In genomic region chr11:86588566-86589090, GRCh38 we compare ENCODE assay signal across 12 cellular contexts.
DNase-seq lines count a peak whose midpoint lies in the region; ATAC-seq and TF ChIP-seq lines count a peak whose summit lies in the region.
"Had no signal": no experiment of that assay in that cellular context is flagged by ENCODE, and none has a peak within 500 bp of the region (broad histone marks: within the 10 kb centered on the region; RNA-seq: fewer than 3 reads in every experiment).

No MANE protein-coding gene starts in this region.

- no peaks in the 10 kb centered on the region for H3K79me1 ChIP-seq in mesendoderm (ENCODE audit: low read length)

- in situ Hi-C loops in ACHN (cut with HindIII; ENCODE audit: low pct_ligation_motif_present, low pct_unique_long_range_greater_than_20kb, low sequenced_read_pairs), result loop anchor here (25.0 kb wide), 1 partner anchor 126 kb away; no protein-coding TSS in a partner anchor

- H2BK15ac ChIP-seq in mesendoderm (replicated peaks; ENCODE audit: low read depth), result no peak overlapping the region

- H3K9me3 ChIP-seq in MG63 (no peaks in the 10 kb centered on the region; the same call in 1 of the 2 replicates), SK-N-SH (no peaks in the 10 kb centered on the region)
- H3K9me3 ChIP-seq: gastroesophageal sphincter had no signal

- H2BK120ac ChIP-seq in mesendoderm (ENCODE audit: low read depth, low read length), result no peak overlapping the region

- H3K4me2 ChIP-seq in mesendoderm (ENCODE audit: low read length) (no peak overlapping the region), SK-N-SH (no peak overlapping the region)

- peak; percentile 32 for DNase-seq in ACHN
- peak; percentile 80 for DNase-seq in NCI-H1092 treated with DMSO at 0.1 percent for 48 hours (lab: John Stamatoyannopoulos, UW)
- peak; percentile 78 for DNase-seq in astrocyte of the hippocampus (ENCODE audit: low read depth, low spot score)
- peak; percentile 53 for DNase-seq in mesendoderm
- no peak for DNase-seq in left colon
- no peak for DNase-seq in MG63
- no peak for DNase-seq in SK-N-SH
- DNase-seq: activated B cell treated with CpG ODN at 0.5 μM for 24 hours, RPMI8226, small intestine had no signal

- no peak for ATAC-seq in left colon
- no peak for ATAC-seq in GM19328 (IDR thresholded peaks at IDR 0.05; ENCODE audit: unreplicated experiment)
- ATAC-seq: gastroesophageal sphincter had no signal

- WGBS in mesendoderm (ENCODE audit: extremely low coverage, insufficient coverage, low lambda C conversion rate), result no CpG with 5 or more reads among the region's 2 CpGs
- WGBS in SK-N-SH (ENCODE audit: low lambda C conversion rate), result 94% methylated on average over 2 of the region's 2 CpGs

- no peak overlapping the region for H2BK5ac ChIP-seq in mesendoderm (ENCODE audit: low read length)

- no peaks in the 10 kb centered on the region for H3K79me2 ChIP-seq in mesendoderm (ENCODE audit: control insufficient read depth, insufficient read depth, low read length)
- no peaks in the 10 kb centered on the region for H3K79me2 ChIP-seq in SK-N-SH (ENCODE audit: insufficient read depth)

- H3K9ac ChIP-seq in mesendoderm (ENCODE audit: low read length), result no peak overlapping the region
- no peak overlapping the region for H3K9ac ChIP-seq in SK-N-SH

- H3K27ac ChIP-seq in mesendoderm (ENCODE audit: low read depth, low read length), result no peak overlapping the region
- H3K27ac ChIP-seq in SK-N-SH (ENCODE audit: low read depth in 2 of 2, low read length in 1 of 2), result no peak overlapping the region

- intact Hi-C loops in left colon (cut with DNase I, micrococcal nuclease), result no loop called here

- no peak overlapping the region for H2AK5ac ChIP-seq in mesendoderm (ENCODE audit: low read length)

- H4K5ac ChIP-seq in mesendoderm (ENCODE audit: low read length), result no peak overlapping the region

- no peak for TF ChIP-seq RAD21 in SK-N-SH (IDR thresholded peaks at IDR 0.05; ENCODE audit: low read length)

- TF ChIP-seq EP300 in SK-N-SH (IDR thresholded peaks at IDR 0.05; ENCODE audit: borderline replicate concordance in 1 of 2, low read depth in 1 of 2, low read length in 1 of 2), result no peak

- POLR2A ChIA-PET in SK-N-SH (lab: Yijun Ruan, JAX), result no interaction called here

- H3K4me3 ChIP-seq in mesendoderm (ENCODE audit: low read length) (no peak overlapping the region), MG63 (no peak overlapping the region), SK-N-SH (ENCODE audit: low read depth in 2 of 2, low read length in 1 of 2) (no peak overlapping the region)
- H3K4me3 ChIP-seq: gastroesophageal sphincter had no signal

- H3K4me1 ChIP-seq in mesendoderm (ENCODE audit: control insufficient read depth, low read depth, low read length) (peaks cover 4% of the 10 kb centered on the region), SK-N-SH (ENCODE audit: control insufficient read depth in 1 of 2, insufficient read depth in 2 of 2, low read depth in 1 of 2, low read length in 1 of 2) (peaks cover 6 to 26% of the 10 kb centered on the region in 2 experiments)

- peaks cover 20% of the 10 kb centered on the region for H3F3A ChIP-seq in SK-N-SH (replicated peaks; ENCODE audit: insufficient read depth)

- H3K56ac ChIP-seq in mesendoderm (ENCODE audit: low read length), result peak overlapping the region; percentile 17

- no peak overlapping the region for H2AFZ ChIP-seq in SK-N-SH (ENCODE audit: low read depth)

- no peaks in the 10 kb centered on the region for H3K36me3 ChIP-seq in mesendoderm (ENCODE audit: control insufficient read depth, insufficient read depth, low read length)
- no peaks in the 10 kb centered on the region for H3K36me3 ChIP-seq in MG63
- no peaks in the 10 kb centered on the region for H3K36me3 ChIP-seq in SK-N-SH (replicated peaks in 1 of 2; ENCODE audit: control insufficient read depth in 1 of 2, insufficient read depth in 2 of 2, low read length in 1 of 2)
- H3K36me3 ChIP-seq: gastroesophageal sphincter had no signal

- no peaks in the 10 kb centered on the region for H3K27me3 ChIP-seq in mesendoderm (ENCODE audit: insufficient read depth, low read length, poor library complexity)
- no peaks in the 10 kb centered on the region for H3K27me3 ChIP-seq in MG63
- H3K27me3 ChIP-seq in SK-N-SH (ENCODE audit: insufficient read depth), result no peaks in the 10 kb centered on the region
- H3K27me3 ChIP-seq: gastroesophageal sphincter had no signal

- no peaks in the 10 kb centered on the region for H4K20me1 ChIP-seq in SK-N-SH (ENCODE audit: insufficient read depth)

- TF ChIP-seq CTCF in SK-N-SH (IDR thresholded peaks at IDR 0.05), result no peak

- no peak overlapping the region for H3K18ac ChIP-seq in mesendoderm (ENCODE audit: low read length)

- no peak overlapping the region for H4K8ac ChIP-seq in mesendoderm (ENCODE audit: low read depth, low read length)

- CTCF ChIA-PET in SK-N-SH (lab: Yijun Ruan, JAX), result interaction anchor here (3.7 kb wide), 1 partner anchor 20 kb away, joined by 15 read pairs; no protein-coding TSS in a partner anchor

- H3K4ac ChIP-seq in mesendoderm (ENCODE audit: low read depth, low read length), result no peak overlapping the region

- H3K9me2 ChIP-seq in SK-N-SH, result no peaks in the 10 kb centered on the region

- no peak overlapping the region for H3K23ac ChIP-seq in mesendoderm (ENCODE audit: low read length)

TF ChIP-seq in SK-N-SH, 30 proteins besides CTCF, POLR2A, EP300 and RAD21:
- TF ChIP-seq REST (IDR thresholded peaks at IDR 0.05; ENCODE audit: low read depth, low read length), result no peak
- TF ChIP-seq MAX (IDR thresholded peaks at IDR 0.05; ENCODE audit: low read depth), result no peak
- no peak for TF ChIP-seq EZH2phosphoT487 (IDR thresholded peaks at IDR 0.05; ENCODE audit: borderline replicate concordance, low read depth)
- no peak for TF ChIP-seq TEAD4 (IDR thresholded peaks at IDR 0.05; ENCODE audit: borderline replicate concordance, insufficient read depth)
- TF ChIP-seq ELF1 (IDR thresholded peaks at IDR 0.05), result no peak
- no peak for TF ChIP-seq FOSL2 (IDR thresholded peaks at IDR 0.05; ENCODE audit: borderline replicate concordance, low read depth)
- TF ChIP-seq TCF12 (IDR thresholded peaks at IDR 0.05), result no peak
- TF ChIP-seq POLR2AphosphoS5 (IDR thresholded peaks at IDR 0.05; ENCODE audit: low read depth, low read length), result no peak
- TF ChIP-seq NRF1 (IDR thresholded peaks at IDR 0.05; ENCODE audit: low read depth, low read length), result no peak
- TF ChIP-seq MEF2A (IDR thresholded peaks at IDR 0.05; ENCODE audit: borderline replicate concordance, low read depth), result no peak
- TF ChIP-seq, protein P1, sequence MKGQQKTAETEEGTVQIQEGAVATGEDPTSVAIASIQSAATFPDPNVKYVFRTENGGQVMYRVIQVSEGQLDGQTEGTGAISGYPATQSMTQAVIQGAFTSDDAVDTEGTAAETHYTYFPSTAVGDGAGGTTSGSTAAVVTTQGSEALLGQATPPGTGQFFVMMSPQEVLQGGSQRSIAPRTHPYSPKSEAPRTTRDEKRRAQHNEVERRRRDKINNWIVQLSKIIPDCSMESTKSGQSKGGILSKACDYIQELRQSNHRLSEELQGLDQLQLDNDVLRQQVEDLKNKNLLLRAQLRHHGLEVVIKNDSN (IDR thresholded peaks at IDR 0.05; ENCODE audit: borderline replicate concordance, low read depth), result no peak
- TF ChIP-seq NFIC (IDR thresholded peaks at IDR 0.05; ENCODE audit: borderline replicate concordance), result no peak
- no peak for TF ChIP-seq JUND (IDR thresholded peaks at IDR 0.05)
- TF ChIP-seq RFX5 (IDR thresholded peaks at IDR 0.05; ENCODE audit: low read length), result no peak
- no peak for TF ChIP-seq YY1 (IDR thresholded peaks at IDR 0.05; ENCODE audit: low read depth)
- no peak for TF ChIP-seq CHD2 (IDR thresholded peaks at IDR 0.05; ENCODE audit: low read length, partially characterized antibody)
TF ChIP-seq in SK-N-SH: peak in this region for 0.

Comparison
In these comparisons a context has a peak if more than half of its experiments do, and no peak if none do; other contexts are left out.
1. DNase-seq: peak in ACHN (single experiment), NCI-H1092 treated with DMSO at 0.1 percent for 48 hours (single experiment), astrocyte of the hippocampus (single experiment) and mesendoderm (single experiment); none in left colon (0 of 2), MG63 (single experiment) and SK-N-SH (single experiment).